ENCODE assay signal across 1 cellular context in genomic region chr1:228109073-228109961, GRCh38.
TF ChIP-seq lines count a peak whose summit lies in the region.

Gene MRPL55, minus strand, starts transcription at chr1:228109299. Its CDS starts 1,039 bp downstream, at chr1:228108260.

TF ChIP-seq in HepG2, 621 proteins besides CTCF, POLR2A, EP300 and RAD21 (continued from another document and continues in another):
- TF ChIP-seq ZBTB10 (CRISPR knock-in tag; IDR thresholded peaks at IDR 0.05; ENCODE audit: borderline replicate concordance) (no peak), REXO4 (CRISPR knock-in tag; IDR thresholded peaks at IDR 0.05; ENCODE audit: borderline replicate concordance) (no peak), ZSCAN12 (CRISPR knock-in tag; IDR thresholded peaks at IDR 0.05) (0 out of 2 replicates have a peak, but pooled peaks have one; percentile 5), KLF6 (CRISPR knock-in tag; IDR thresholded peaks at IDR 0.05) (peak; percentile 34; the same call in 1 of the 2 replicates), ZNF468 (CRISPR knock-in tag; IDR thresholded peaks at IDR 0.05) (peak; percentile 40; the same call in 1 of the 2 replicates), REPIN1 (CRISPR knock-in tag; IDR thresholded peaks at IDR 0.05; ENCODE audit: borderline replicate concordance, low read depth) (peak; percentile 91), GABPA (IDR thresholded peaks at IDR 0.05; ENCODE audit: low read depth, low read length) (no peak), GABPA (CRISPR knock-in tag; IDR thresholded peaks at IDR 0.05; ENCODE audit: low read depth) (0 out of 2 replicates have a peak, but pooled peaks have one; percentile 8), THAP11 (CRISPR knock-in tag; IDR thresholded peaks at IDR 0.05) (peak; percentile 94), KDM5B (CRISPR knock-in tag; IDR thresholded peaks at IDR 0.05; ENCODE audit: borderline replicate concordance) (no peak), U2AF1 (optimal IDR thresholded peaks at IDR 0.05; ENCODE audit: low read depth, low read length) (peak; percentile 82), ZNF24 (IDR thresholded peaks at IDR 0.05) (no peak), FOXA1 (IDR thresholded peaks at IDR 0.05) (no peak), FOXA1 (CRISPR knock-in tag; IDR thresholded peaks at IDR 0.05) (0 out of 2 replicates have a peak, but pooled peaks have one; percentile 40), ZBTB40 (IDR thresholded peaks at IDR 0.05) (no peak), ZBTB40 (CRISPR knock-in tag; IDR thresholded peaks at IDR 0.05) (peak; percentile 68; the same call in 1 of the 2 replicates), MIER3 (CRISPR knock-in tag; IDR thresholded peaks at IDR 0.05; ENCODE audit: borderline replicate concordance) (peak; percentile 75; the same call in 1 of the 2 replicates), BRCA1 (CRISPR knock-in tag; IDR thresholded peaks at IDR 0.05) (no peak), WIZ (CRISPR knock-in tag; IDR thresholded peaks at IDR 0.05) (no peak), DMAP1 (CRISPR knock-in tag; IDR thresholded peaks at IDR 0.05) (peak; percentile 78), KMT2A (CRISPR knock-in tag; IDR thresholded peaks at IDR 0.05) (peak; percentile 81), ZNF678 (CRISPR knock-in tag; IDR thresholded peaks at IDR 0.05) (0 out of 2 replicates have a peak, but pooled peaks have one; percentile 40), ZFY (CRISPR knock-in tag; IDR thresholded peaks at IDR 0.05) (peak; percentile 80; the same call in 1 of the 2 replicates), ERF (CRISPR knock-in tag; IDR thresholded peaks at IDR 0.05) (peak; percentile 65), ATRX (CRISPR knock-in tag; IDR thresholded peaks at IDR 0.05; ENCODE audit: borderline replicate concordance) (no peak), ZBTB4 (CRISPR knock-in tag; IDR thresholded peaks at IDR 0.05; ENCODE audit: borderline replicate concordance) (peak; percentile 56; the same call in 1 of the 2 replicates), ARHGAP35 (CRISPR knock-in tag; IDR thresholded peaks at IDR 0.05; ENCODE audit: borderline replicate concordance) (no peak; the same call in 1 of the 2 replicates), NFE2L2 (IDR thresholded peaks at IDR 0.05; ENCODE audit: low read length) (no peak), ZNF609 (CRISPR knock-in tag; IDR thresholded peaks at IDR 0.05; ENCODE audit: borderline replicate concordance) (0 out of 2 replicates have a peak, but pooled peaks have one; percentile 41), ZNF704 (CRISPR knock-in tag; IDR thresholded peaks at IDR 0.05; ENCODE audit: borderline replicate concordance) (peak; percentile 67; the same call in 1 of the 2 replicates), ZKSCAN8 (CRISPR knock-in tag; IDR thresholded peaks at IDR 0.05; ENCODE audit: borderline replicate concordance) (0 out of 2 replicates have a peak, but pooled peaks have one; percentile 11), MYPOP (CRISPR knock-in tag; IDR thresholded peaks at IDR 0.05) (peak; percentile 75; the same call in 1 of the 2 replicates), ZNF274 (CRISPR knock-in tag; IDR thresholded peaks at IDR 0.05) (peak; percentile 84; the same call in 1 of the 2 replicates)
